Comparison of ENCODE assay signal across 19 cellular contexts in genomic region chr13:36973009-36973408, GRCh38. TPM values are rescaled to one million over a fixed set of nuclear protein-coding genes. Genes with fewer than 3 reads are reported as not detected.
"Had no signal": no experiment of that assay in that cellular context is flagged by ENCODE, and none has a peak within 500 bp of the region (broad histone marks: within the 10 kb centered on the region; RNA-seq: fewer than 3 reads in every experiment).

No MANE protein-coding gene starts in this region.

- H3K4me3 ChIP-seq: esophagus squamous epithelium, gastroesophageal sphincter, right atrium auricular region had no signal

- H3K27me3 Mint-ChIP-seq: naive thymus-derived CD4-positive, alpha-beta T cell had no signal

- H3K27ac ChIP-seq: epithelial cell of prostate, esophagus squamous epithelium, gastroesophageal sphincter, parathyroid adenoma, right atrium auricular region had no signal

- ATAC-seq: gastroesophageal sphincter; left lobe of liver; naive thymus-derived CD4-positive, alpha-beta T cell had no signal

- H3K4me1 Mint-ChIP-seq: nephron progenitor cell had no signal

- H3K4me1 ChIP-seq: esophagus squamous epithelium, gastroesophageal sphincter, parathyroid adenoma, right atrium auricular region had no signal

- H3K4me3 Mint-ChIP-seq: naive thymus-derived CD4-positive, alpha-beta T cell; nephron progenitor cell had no signal

- H3K27ac Mint-ChIP-seq: nephron progenitor cell had no signal

- H3K9ac ChIP-seq: parathyroid adenoma had no signal

- DNase-seq: effector memory CD4-positive, alpha-beta T cell; esophagus squamous epithelium; foreskin fibroblast; glutamatergic neuron; islet precursor cell; mammary epithelial cell; naive thymus-derived CD4-positive, alpha-beta T cell; nephron progenitor cell; small intestine; stimulated activated CD4-positive, alpha-beta T cell treated with anti-CD3 and anti-CD28 coated beads, Interleukin-12 subunit alpha, Interleukin-12 subunit beta, amount 100 ng/mL, for 4 hours; stimulated activated CD4-positive, alpha-beta T cell treated with anti-CD3 and anti-CD28 coated beads, Interleukin-2, amount 100 ng/mL, for 48 hours; stimulated activated naive CD4-positive, alpha-beta T cell treated with Interleukin-2 at 50 U/mL for 16 hours; trophoblast cell had no signal

- H3K9me3 ChIP-seq: esophagus squamous epithelium had no signal

- H3K27me3 ChIP-seq: esophagus squamous epithelium, gastroesophageal sphincter, right atrium auricular region had no signal

RNA-seq across cellular contexts. Expression of gene SMAD9, which starts 53.0 kb away (rescaled TPM):
- total RNA-seq: mononuclear cell; naive thymus-derived CD4-positive, alpha-beta T cell had no signal
